24 cellular contexts compared by ENCODE assay signal in genomic region chr10:109166935-109167334, GRCh38.
A peak's percentile ranks its signal among the peaks of the same experiment; 100 is the strongest.
DNase-seq lines count a peak whose midpoint lies in the region; TF ChIP-seq lines count a peak whose summit lies in the region.
"Had no signal": no experiment of that assay in that cellular context is flagged by ENCODE, and none has a peak within 500 bp of the region (broad histone marks: within the 10 kb centered on the region; RNA-seq: fewer than 3 reads in every experiment).

No MANE protein-coding gene starts in this region.

- peak overlapping the region; percentile 73; the same call in 1 of the 2 replicates for H3K27ac ChIP-seq in SK-N-MC
- no peak overlapping the region for H3K27ac ChIP-seq in mesenchymal stem cell (ENCODE audit: low read length, poor library complexity, severe bottlenecking)
- H3K27ac ChIP-seq: A549, BLaER1, PC-9, SJCRH30 had no signal

- H3K23ac ChIP-seq in mesenchymal stem cell (ENCODE audit: low read length in 2 of 2) = no peak overlapping the region

- H2BK15ac ChIP-seq in mesenchymal stem cell (ENCODE audit: low read depth, poor library complexity, severe bottlenecking) = no peak overlapping the region

- H3K9me3 ChIP-seq in SK-N-MC (ENCODE audit: low read depth, low read length) = no peaks in the 10 kb centered on the region
- H3K9me3 ChIP-seq in mesenchymal stem cell (ENCODE audit: control insufficient read depth, low read length) = peaks cover 3% of the 10 kb centered on the region
- H3K9me3 ChIP-seq: A549, BLaER1, SJCRH30 had no signal

- no peak overlapping the region for H3K14ac ChIP-seq in mesenchymal stem cell (ENCODE audit: low read length in 2 of 2)

- H3K36me3 ChIP-seq in SK-N-MC (ENCODE audit: insufficient read depth, low read length) (peaks cover 9% of the 10 kb centered on the region; the same call in 1 of the 2 replicates), mesenchymal stem cell (ENCODE audit: control insufficient read depth in 1 of 2, insufficient read depth in 2 of 2, low read depth in 1 of 2, low read length in 2 of 2) (no peaks in the 10 kb centered on the region)
- H3K36me3 ChIP-seq: BLaER1, SJCRH30 had no signal

- H3K4ac ChIP-seq in mesenchymal stem cell (ENCODE audit: low read depth in 1 of 2, low read length in 2 of 2) = no peak overlapping the region

- H2BK12ac ChIP-seq in mesenchymal stem cell (ENCODE audit: low read length in 2 of 2) = no peak overlapping the region

- DNase-seq in AG10803 (ENCODE audit: low read depth) = peak; percentile 3
- DNase-seq in HCEC 1CT = peak; percentile 15
- peak; percentile 55 for DNase-seq in SK-N-MC (ENCODE audit: low read depth, low spot score)
- DNase-seq in mesenchymal stem cell = peak; percentile 13
- DNase-seq in NCI-H446 (lab: John Stamatoyannopoulos, UW) = no peak
- no peak for DNase-seq in DMS79 (lab: John Stamatoyannopoulos, UW)
- no peak for DNase-seq in GF-D8 (lab: John Stamatoyannopoulos, UW)
- DNase-seq: CD4-positive, CD25-positive, alpha-beta regulatory T cell; DMS153; GDM1; KG1; NCI-H1092; NCI-H1436; NCI-H187; NCI-H2081 treated with DMSO at 0.1 percent for 48 hours; NCI-H2171; NCI-H226; NCI-H524; NCI-H748 treated with DMSO at 0.1 percent for 48 hours; PC-9; SJCRH30; T-cell had no signal

- H3K18ac ChIP-seq in mesenchymal stem cell (ENCODE audit: low read depth in 1 of 2, low read length in 2 of 2) = no peak overlapping the region

- H3K4me1 ChIP-seq in mesenchymal stem cell (ENCODE audit: control insufficient read depth, insufficient read depth, low read depth, low read length) = no peaks in the 10 kb centered on the region
- H3K4me1 ChIP-seq: A549, BLaER1, SJCRH30 had no signal

- no peak overlapping the region for H2AK5ac ChIP-seq in mesenchymal stem cell (ENCODE audit: low read length, severe bottlenecking)

- TF ChIP-seq CTCF in AG10803 (conservative IDR thresholded peaks at IDR 0.05; ENCODE audit: low read length) = no peak

- H3K79me1 ChIP-seq in mesenchymal stem cell (replicated peaks; ENCODE audit: low read length, poor library complexity, severe bottlenecking) = no peaks in the 10 kb centered on the region

- H2AFZ ChIP-seq in mesenchymal stem cell (ENCODE audit: low read depth, low read length) = no peak overlapping the region
- H2AFZ ChIP-seq: PC-9 had no signal

- no peak overlapping the region for H4K8ac ChIP-seq in mesenchymal stem cell (ENCODE audit: low read length)

- no peaks in the 10 kb centered on the region for H3K27me3 ChIP-seq in mesenchymal stem cell (ENCODE audit: control insufficient read depth in 1 of 2, insufficient read depth in 1 of 2, low read length in 2 of 2)
- H3K27me3 ChIP-seq: BLaER1, SJCRH30 had no signal

- H2BK120ac ChIP-seq in mesenchymal stem cell (ENCODE audit: low read depth, low read length) = no peak overlapping the region

- no peak overlapping the region for H4K91ac ChIP-seq in mesenchymal stem cell (ENCODE audit: low read length)

- no peak overlapping the region for H2BK5ac ChIP-seq in mesenchymal stem cell (ENCODE audit: low read depth, low read length, poor library complexity, severe bottlenecking)

- H3K4me3 ChIP-seq in AG10803 (ENCODE audit: low read length) (no peak overlapping the region), SK-N-MC (no peak overlapping the region), mesenchymal stem cell (ENCODE audit: insufficient read depth in 1 of 2, low read depth in 1 of 2, low read length in 2 of 2) (no peak overlapping the region)
- H3K4me3 ChIP-seq: A549, BLaER1, PC-9, SJCRH30 had no signal

- H3K4me2 ChIP-seq in mesenchymal stem cell (ENCODE audit: low read length, poor library complexity, severe bottlenecking) = no peak overlapping the region
- H3K4me2 ChIP-seq: A549, BLaER1, PC-9 had no signal

- H3K9ac ChIP-seq in SK-N-MC (ENCODE audit: insufficient read length) = no peak overlapping the region
- no peak overlapping the region for H3K9ac ChIP-seq in mesenchymal stem cell (ENCODE audit: low read length)
- H3K9ac ChIP-seq: BLaER1 had no signal

Comparison
In these comparisons a context has a peak if more than half of its experiments do, and no peak if none do; other contexts are left out.
1. DNase-seq: peak in AG10803 (single experiment), HCEC 1CT (single experiment), SK-N-MC (single experiment) and mesenchymal stem cell (single experiment); none in NCI-H446 (0 of 2), DMS79 (single experiment) and GF-D8 (single experiment).